In the genomic region with DNA sequence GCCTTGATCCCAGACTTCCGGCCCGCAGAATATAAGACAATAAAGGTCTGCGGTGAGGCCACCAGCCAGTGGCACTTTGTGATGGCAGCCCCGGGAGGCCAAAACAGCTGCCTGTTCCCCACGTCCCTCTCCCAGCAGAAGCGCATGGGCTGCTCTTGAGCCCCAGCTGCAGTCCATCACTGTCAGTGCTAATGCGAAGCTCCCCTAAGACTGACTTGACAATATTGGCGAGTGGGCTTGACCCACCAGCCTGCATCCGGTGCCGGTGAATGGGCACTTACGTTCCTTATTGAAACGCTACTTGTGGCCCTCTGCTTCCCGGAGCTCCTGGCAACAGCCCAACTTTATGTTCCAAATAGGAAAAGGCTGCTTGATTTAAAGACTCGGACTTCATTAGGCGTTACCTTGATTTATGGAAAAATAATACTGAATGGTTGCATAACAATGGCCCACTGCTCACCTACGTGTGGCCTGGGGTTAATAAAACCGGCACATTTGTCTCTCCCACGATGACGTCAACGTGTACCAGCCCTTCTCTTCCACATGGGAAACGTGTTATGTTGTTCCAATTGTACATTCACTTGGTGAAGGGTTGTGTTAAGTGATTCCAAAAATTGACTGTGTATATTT, we compare ENCODE assay signal across 1 cellular context.
TF ChIP-seq lines count a peak whose summit lies in the region.

No MANE protein-coding gene starts in this region.

TF ChIP-seq in HepG2, 621 proteins besides CTCF, POLR2A, EP300 and RAD21:
- no peak for TF ChIP-seq HNRNPK (IDR thresholded peaks at IDR 0.05; ENCODE audit: low read depth, low read length, poor library complexity, severe bottlenecking)
- TF ChIP-seq, protein P1, sequence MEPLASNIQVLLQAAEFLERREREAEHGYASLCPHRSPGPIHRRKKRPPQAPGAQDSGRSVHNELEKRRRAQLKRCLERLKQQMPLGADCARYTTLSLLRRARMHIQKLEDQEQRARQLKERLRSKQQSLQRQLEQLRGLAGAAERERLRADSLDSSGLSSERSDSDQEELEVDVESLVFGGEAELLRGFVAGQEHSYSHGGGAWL (CRISPR knock-in tag; IDR thresholded peaks at IDR 0.05): no peak
- TF ChIP-seq, protein P2, sequence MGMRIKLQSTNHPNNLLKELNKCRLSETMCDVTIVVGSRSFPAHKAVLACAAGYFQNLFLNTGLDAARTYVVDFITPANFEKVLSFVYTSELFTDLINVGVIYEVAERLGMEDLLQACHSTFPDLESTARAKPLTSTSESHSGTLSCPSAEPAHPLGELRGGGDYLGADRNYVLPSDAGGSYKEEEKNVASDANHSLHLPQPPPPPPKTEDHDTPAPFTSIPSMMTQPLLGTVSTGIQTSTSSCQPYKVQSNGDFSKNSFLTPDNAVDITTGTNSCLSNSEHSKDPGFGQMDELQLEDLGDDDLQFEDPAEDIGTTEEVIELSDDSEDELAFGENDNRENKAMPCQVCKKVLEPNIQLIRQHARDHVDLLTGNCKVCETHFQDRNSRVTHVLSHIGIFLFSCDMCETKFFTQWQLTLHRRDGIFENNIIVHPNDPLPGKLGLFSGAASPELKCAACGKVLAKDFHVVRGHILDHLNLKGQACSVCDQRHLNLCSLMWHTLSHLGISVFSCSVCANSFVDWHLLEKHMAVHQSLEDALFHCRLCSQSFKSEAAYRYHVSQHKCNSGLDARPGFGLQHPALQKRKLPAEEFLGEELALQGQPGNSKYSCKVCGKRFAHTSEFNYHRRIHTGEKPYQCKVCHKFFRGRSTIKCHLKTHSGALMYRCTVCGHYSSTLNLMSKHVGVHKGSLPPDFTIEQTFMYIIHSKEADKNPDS (CRISPR knock-in tag; IDR thresholded peaks at IDR 0.05): no peak
- no peak for TF ChIP-seq HIVEP1 (CRISPR knock-in tag; IDR thresholded peaks at IDR 0.05)
- TF ChIP-seq ZNF430 (CRISPR knock-in tag; IDR thresholded peaks at IDR 0.05): no peak
- TF ChIP-seq FOSL2 (CRISPR knock-in tag; IDR thresholded peaks at IDR 0.05): no peak
- TF ChIP-seq, protein P3, sequence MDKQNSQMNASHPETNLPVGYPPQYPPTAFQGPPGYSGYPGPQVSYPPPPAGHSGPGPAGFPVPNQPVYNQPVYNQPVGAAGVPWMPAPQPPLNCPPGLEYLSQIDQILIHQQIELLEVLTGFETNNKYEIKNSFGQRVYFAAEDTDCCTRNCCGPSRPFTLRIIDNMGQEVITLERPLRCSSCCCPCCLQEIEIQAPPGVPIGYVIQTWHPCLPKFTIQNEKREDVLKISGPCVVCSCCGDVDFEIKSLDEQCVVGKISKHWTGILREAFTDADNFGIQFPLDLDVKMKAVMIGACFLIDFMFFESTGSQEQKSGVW (CRISPR knock-in tag; IDR thresholded peaks at IDR 0.05; ENCODE audit: borderline replicate concordance): no peak
- TF ChIP-seq ZNF234 (CRISPR knock-in tag; conservative IDR thresholded peaks at IDR 0.05): no peak
- no peak for TF ChIP-seq TEAD3 (CRISPR knock-in tag; optimal IDR thresholded peaks at IDR 0.05; ENCODE audit: borderline replicate concordance)
- no peak for TF ChIP-seq ZFP37 (CRISPR knock-in tag; IDR thresholded peaks at IDR 0.05; ENCODE audit: borderline replicate concordance)
- TF ChIP-seq ZNF761 (CRISPR knock-in tag; conservative IDR thresholded peaks at IDR 0.05): no peak
- no peak for TF ChIP-seq NFYC (CRISPR knock-in tag; IDR thresholded peaks at IDR 0.05)
- no peak for TF ChIP-seq ETV5 (CRISPR knock-in tag; IDR thresholded peaks at IDR 0.05; ENCODE audit: borderline replicate concordance)
- TF ChIP-seq GZF1 (CRISPR knock-in tag; IDR thresholded peaks at IDR 0.05): no peak
